Comparison of ENCODE assay signal across 8 cellular contexts in genomic region chr6:3410385-3411360, GRCh38.
A peak's percentile ranks its signal among the peaks of the same experiment; 100 is the strongest.
DNase-seq lines count a peak whose midpoint lies in the region; ATAC-seq lines count a peak whose summit lies in the region.

No MANE protein-coding gene starts in this region.

- peaks cover 2% of the 10 kb centered on the region for H3K36me3 Mint-ChIP-seq in memory B cell

- H3K4me3 ChIP-seq in duodenal mucosa (ENCODE audit: low read depth in 1 of 2, low read length in 2 of 2) = peak overlapping the region; percentile 66 to 73

- no peaks in the 10 kb centered on the region for H3K27me3 ChIP-seq in duodenal mucosa (ENCODE audit: control insufficient read depth in 1 of 2, insufficient read depth in 2 of 2, low read length in 2 of 2)

- ATAC-seq in memory B cell (ENCODE audit: low read depth) = peak; percentile 54
- no peak for ATAC-seq in HG02642 (IDR thresholded peaks at IDR 0.05; ENCODE audit: poor library complexity, unreplicated experiment)

- peak overlapping the region; percentile 80 for H3K27ac ChIP-seq in duodenal mucosa (ENCODE audit: low read depth, low read length)

- no peak overlapping the region for H3K4me3 Mint-ChIP-seq in memory B cell

- H3K27me3 Mint-ChIP-seq in memory B cell = peaks cover 6% of the 10 kb centered on the region

- H3K36me3 ChIP-seq in duodenal mucosa (ENCODE audit: control insufficient read depth in 1 of 2, insufficient read depth in 2 of 2, low read length in 2 of 2) = peaks cover 10 to 11% of the 10 kb centered on the region in 2 donors

- no peak overlapping the region for H3K27ac Mint-ChIP-seq in memory B cell

- peak; percentile 4 for DNase-seq in NCI-H345 (lab: John Stamatoyannopoulos, UW)
- DNase-seq in NCI-H345 treated with DMSO at 0.1 percent for 48 hours (lab: John Stamatoyannopoulos, UW; ENCODE audit: unreplicated experiment) = no peak
- DNase-seq in NCI-H446 treated with DMSO at 0.1 percent for 48 hours (lab: John Stamatoyannopoulos, UW) = peak; percentile 37
- DNase-seq in activated CD4-positive, alpha-beta T cell treated with anti-CD3 and anti-CD28 coated beads, Interleukin-2, amount 50 U/mL, for 1 hour = peak; percentile 64
- peak; percentile 23 to 46 for DNase-seq in memory B cell (ENCODE audit: low spot score in 2 of 2)
- DNase-seq in stimulated activated CD8-positive, alpha-beta memory T cell treated with anti-CD3 and anti-CD28 coated beads, Interleukin-4, amount 100 ng/mL, for 24 hours (ENCODE audit: low read depth) = peak; percentile 36

- H3K9ac ChIP-seq in duodenal mucosa (ENCODE audit: low read depth in 1 of 2, low read length in 2 of 2) = peak overlapping the region; percentile 50 to 83

- H3K4me1 ChIP-seq in duodenal mucosa (ENCODE audit: control insufficient read depth in 1 of 2, insufficient read depth in 2 of 2, low read length in 2 of 2) = peaks cover 45 to 54% of the 10 kb centered on the region in 2 donors

- peaks cover 6% of the 10 kb centered on the region for H3K4me1 Mint-ChIP-seq in memory B cell

- peaks cover 5% of the 10 kb centered on the region for H3K9me3 Mint-ChIP-seq in memory B cell

- no peaks in the 10 kb centered on the region for H3K9me3 ChIP-seq in duodenal mucosa (ENCODE audit: control insufficient read depth in 1 of 2, low read length in 2 of 2)
